ENCODE assay signal across 8 cellular contexts in genomic region chr19:17719730-17720486, GRCh38. TPM values are rescaled to one million over a fixed set of nuclear protein-coding genes. Genes with fewer than 3 reads are reported as not detected.
DNase-seq lines count a peak whose midpoint lies in the region; ATAC-seq, FAIRE-seq and TF ChIP-seq lines count a peak whose summit lies in the region.

No MANE protein-coding gene starts in this region.

- H3K4me3 ChIP-seq in mucosa of rectum (ENCODE audit: low read length in 2 of 2): peak overlapping the region; percentile 57 to 76
- peak overlapping the region; percentile 63 to 83 for H3K4me3 ChIP-seq in testis

- WGBS in testis, 2 donors: 0 to 2% methylated on average over 10 to 29 of the region's 39 CpGs

- no peaks in the 10 kb centered on the region for H3K9me3 Mint-ChIP-seq in central memory CD8-positive, alpha-beta T cell

- H3K4me1 Mint-ChIP-seq in T-helper 17 cell: peaks cover 34% of the 10 kb centered on the region
- peaks cover 43% of the 10 kb centered on the region for H3K4me1 Mint-ChIP-seq in central memory CD8-positive, alpha-beta T cell

- TF ChIP-seq CTCF in GM10266 (IDR thresholded peaks at IDR 0.05; ENCODE audit: control insufficient read depth, insufficient read depth, low read depth, missing control alignments): no peak
- no peak for TF ChIP-seq CTCF in testis (IDR thresholded peaks at IDR 0.05)

- H3K27ac ChIP-seq in mucosa of rectum (ENCODE audit: low read depth in 2 of 2, low read length in 2 of 2): peak overlapping the region; percentile 23 to 27
- peak overlapping the region in 1 of 2 donors; percentile 69 for H3K27ac ChIP-seq in testis

- H3K27me3 ChIP-seq in mucosa of rectum (ENCODE audit: control insufficient read depth in 2 of 2, insufficient read depth in 2 of 2, low read length in 2 of 2): no peaks in the 10 kb centered on the region
- H3K27me3 ChIP-seq in testis: no peaks in the 10 kb centered on the region

- H3K36me3 Mint-ChIP-seq in T-helper 17 cell (ENCODE audit: low read depth): peaks cover 2% of the 10 kb centered on the region
- H3K36me3 Mint-ChIP-seq in central memory CD8-positive, alpha-beta T cell (ENCODE audit: insufficient read depth): peaks cover 9% of the 10 kb centered on the region

- peak; percentile 14 for ATAC-seq in HG02870 (IDR thresholded peaks at IDR 0.05; ENCODE audit: unreplicated experiment)
- ATAC-seq in T-helper 17 cell: peak; percentile 60
- ATAC-seq in central memory CD8-positive, alpha-beta T cell (replicated peaks; ENCODE audit: extremely low read depth, poor library complexity, severe bottlenecking): peak; percentile 41

- peak; percentile 53 for DNase-seq in GM10266 (ENCODE audit: extremely low spot score)
- DNase-seq in T-helper 17 cell: peak in 1 of 3 donors; percentile 18
- DNase-seq in central memory CD8-positive, alpha-beta T cell (ENCODE audit: low spot score in 2 of 2): no peak
- DNase-seq in testis: no peak
- no peak for DNase-seq in GM12891 (ENCODE audit: insufficient read length, low spot score)
- no peak for DNase-seq in NCI-H2196 treated with DMSO at 0.1 percent for 48 hours (lab: John Stamatoyannopoulos, UW; ENCODE audit: unreplicated experiment)

- peaks cover 24 to 28% of the 10 kb centered on the region in 2 donors for H3K4me1 ChIP-seq in mucosa of rectum (ENCODE audit: control insufficient read depth in 2 of 2, insufficient read depth in 2 of 2, low read length in 2 of 2)
- peaks cover 25% of the 10 kb centered on the region for H3K4me1 ChIP-seq in testis

- no peaks in the 10 kb centered on the region for H3K9me3 ChIP-seq in T-helper 17 cell (ENCODE audit: control insufficient read depth, low read length, poor library complexity, severe bottlenecking)
- H3K9me3 ChIP-seq in mucosa of rectum (ENCODE audit: control insufficient read depth in 2 of 2, low read length in 2 of 2): no peaks in the 10 kb centered on the region
- no peaks in the 10 kb centered on the region for H3K9me3 ChIP-seq in testis

- peak overlapping the region; percentile 93 for H3K27ac Mint-ChIP-seq in T-helper 17 cell
- peak overlapping the region; percentile 84 for H3K27ac Mint-ChIP-seq in central memory CD8-positive, alpha-beta T cell (ENCODE audit: low read depth)

- intact Hi-C loops in testis (cut with DNase I; ENCODE audit: low total_unique reads): no loop called here

- peak overlapping the region; percentile 54 to 69 for H3K9ac ChIP-seq in mucosa of rectum (ENCODE audit: low read depth in 1 of 2, low read length in 2 of 2)

- FAIRE-seq in GM12891 (lab: Jason Lieb, UNC): no peak

- peaks cover 11 to 13% of the 10 kb centered on the region in 2 donors for H3K36me3 ChIP-seq in mucosa of rectum (ENCODE audit: control insufficient read depth in 2 of 2, insufficient read depth in 2 of 2, low read length in 2 of 2)
- no peaks in the 10 kb centered on the region for H3K36me3 ChIP-seq in testis (ENCODE audit: low read depth, missing control alignments)

- H3K4me3 Mint-ChIP-seq in T-helper 17 cell: peak overlapping the region; percentile 95
- peak overlapping the region; percentile 84 for H3K4me3 Mint-ChIP-seq in central memory CD8-positive, alpha-beta T cell

- TF ChIP-seq POLR2A in testis (IDR thresholded peaks at IDR 0.05) (no peak), GM12891 (IDR thresholded peaks at IDR 0.05; ENCODE audit: low read depth, low read length) (no peak)

- H3K27me3 Mint-ChIP-seq in T-helper 17 cell: no peaks in the 10 kb centered on the region
- no peaks in the 10 kb centered on the region for H3K27me3 Mint-ChIP-seq in central memory CD8-positive, alpha-beta T cell

TF ChIP-seq in GM12891, 5 proteins besides CTCF, POLR2A, EP300 and RAD21:
- TF ChIP-seq POLR2AphosphoS5 (IDR thresholded peaks at IDR 0.05; ENCODE audit: low read depth, low read length) (no peak), PAX5 (IDR thresholded peaks at IDR 0.05; ENCODE audit: insufficient read depth, low read length, severe bottlenecking) (no peak), POU2F2 (IDR thresholded peaks at IDR 0.05; ENCODE audit: low read depth, low read length) (no peak), SPI1 (IDR thresholded peaks at IDR 0.05; ENCODE audit: low read depth, low read length) (no peak), TAF1 (IDR thresholded peaks at IDR 0.05; ENCODE audit: low read depth, low read length) (no peak)
TF ChIP-seq in GM12891: peak in this region for 0.

RNA-seq across cellular contexts. Expression of gene MAP1S, which starts 0.6 kb away (rescaled TPM):
- 10 to 100 TPM; 34.6 to 36.0 TPM for total RNA-seq in T-helper 17 cell
- total RNA-seq in testis: 100 to 1,000 TPM in 1 of 2 donors, 10 to 100 TPM in 1; 95.5 to 106 TPM
- polyA plus RNA-seq in testis (ENCODE audit: insufficient read depth, low read depth, low replicate concordance): 123 TPM
- polyA plus RNA-seq in GM12891 (2012; ENCODE audit: low read depth, missing spikeins): 56.4 TPM

RNA-seq across cellular contexts. Expression of gene FCHO1, which starts 31.4 kb away (rescaled TPM):
- total RNA-seq in T-helper 17 cell (10 to 100 TPM; 69.2 to 71.9 TPM), testis (10 to 100 TPM; 12.8 to 15.6 TPM)
- polyA plus RNA-seq in testis (ENCODE audit: insufficient read depth, low read depth, low replicate concordance): 9.8 TPM
- polyA plus RNA-seq in GM12891 (2012; ENCODE audit: low read depth, missing spikeins): 22.6 TPM

RNA-seq across cellular contexts. Expression of gene UNC13A, which starts 31.8 kb away (rescaled TPM):
- total RNA-seq in T-helper 17 cell (not detected), testis (1 to 10 TPM; 2.6 to 3.2 TPM)
- 1.2 TPM for polyA plus RNA-seq in testis (ENCODE audit: insufficient read depth, low read depth, low replicate concordance)
- polyA plus RNA-seq in GM12891 (2012; ENCODE audit: low read depth, missing spikeins): 0.10 TPM

Comparison
In these comparisons a context has a peak if more than half of its experiments do, and no peak if none do; other contexts are left out.
1. RNA of gene FCHO1, which starts 31.4 kb away (total RNA-seq): 69.2 to 71.9 TPM in T-helper 17 cell; 12.8 to 15.6 TPM in testis; every median in the first group is over 4 times any median in the second.
2. Peak in every context shown above with its lines, with median percentiles within 50 percentile points of each other: ATAC-seq.